In genomic region chr1:4618827-4619226, GRCh38 we compare ENCODE assay signal across 11 cellular contexts. TPM values are rescaled to one million over a fixed set of nuclear protein-coding genes. Genes with fewer than 3 reads are reported as not detected.
DNase-seq lines count a peak whose midpoint lies in the region; ATAC-seq, FAIRE-seq and TF ChIP-seq lines count a peak whose summit lies in the region.
"Not testable (repeated sequence)": the region's sequence is repeated elsewhere in the genome, so short reads cannot be mapped to it uniquely, and the experiment has no call there.
"Had no signal": no experiment of that assay in that cellular context is flagged by ENCODE, and none has a peak within 500 bp of the region (broad histone marks: within the 10 kb centered on the region; RNA-seq: fewer than 3 reads in every experiment).

No MANE protein-coding gene starts in this region.

- POLR2A ChIA-PET in WTC11 (lab: Charles Lee) = not testable (repeated sequence)

- not testable (repeated sequence) for H3K4me1 Mint-ChIP-seq in WTC11

- not testable (repeated sequence) for H3K27me3 ChIP-seq in pancreas

- H3K4me3 ChIP-seq in pancreas = not testable (repeated sequence)

- H3K36me3 Mint-ChIP-seq in WTC11 = peaks cover 63% of the 10 kb centered on the region

- H3K36me3 ChIP-seq in pancreas = not testable (repeated sequence)

- 77 to 99% methylated on average over 3 of the region's 3 CpGs for WGBS in pancreas, 2 donors

- not testable (repeated sequence) for H3K27ac ChIP-seq in pancreas

- peak; percentile 89 for FAIRE-seq in A204.1 (lab: Jason Lieb, UNC)
- peak; percentile 61 for FAIRE-seq in RCC 7860 (lab: Jason Lieb, UNC)
- FAIRE-seq in frontal cortex (lab: Jason Lieb, UNC) = peak; percentile 34
- peak; percentile 75 for FAIRE-seq in pancreas (lab: Jason Lieb, UNC)

- DNase-seq in RCC 7860 (ENCODE audit: low spot score); WTC11 (ENCODE audit: low spot score); frontal cortex (ENCODE audit: low spot score in 2 of 2); pancreas: not testable (repeated sequence)

- CTCF ChIA-PET in WTC11 (lab: Charles Lee) = not testable (repeated sequence)

- not testable (repeated sequence) for H3K4me1 ChIP-seq in pancreas

- intact Hi-C loops in pancreas (cut with DNase I) = not testable (repeated sequence)

- H3K9me3 Mint-ChIP-seq in WTC11 = peaks cover 56% of the 10 kb centered on the region

- TF ChIP-seq CTCF in WTC11 (IDR thresholded peaks at IDR 0.05); pancreas (IDR thresholded peaks at IDR 0.05): not testable (repeated sequence)

- H3K27ac Mint-ChIP-seq in WTC11 = not testable (repeated sequence)

- H3K27me3 Mint-ChIP-seq in WTC11 (ENCODE audit: low read depth) = peaks cover 10% of the 10 kb centered on the region

- ATAC-seq in WTC11, pancreas: not testable (repeated sequence)

- H3K4me3 Mint-ChIP-seq in WTC11 = not testable (repeated sequence)

- H3K9me3 ChIP-seq in pancreas = not testable (repeated sequence)

TF ChIP-seq in WTC11, 78 proteins besides CTCF, POLR2A, EP300 and RAD21:
- peak; percentile 96; the same call in 1 of the 2 replicates for TF ChIP-seq HMGA2 (CRISPR knock-in tag; IDR thresholded peaks at IDR 0.05)
TF ChIP-seq in WTC11: peak in this region for 1; not testable (repeated sequence) for 77.

RNA-seq across cellular contexts. Expression of gene AJAP1, which starts 35.6 kb away (rescaled TPM):
- total RNA-seq in WTC11 (2021) (1.5 to 2.1 TPM (median 1.6 TPM) in 3 replicates), frontal cortex (16.7 TPM), pancreas (1 to 10 TPM in 4 of 6 donors, under 1 TPM in 2; 0.40 to 4.3 (median 2.2) TPM)
- 1 to 10 TPM in 1 of 2 donors, under 1 TPM in 1; 0.38 to 3.1 TPM for polyA plus RNA-seq in pancreas
- total RNA-seq: A172; A673; CD8-positive, alpha-beta memory T cell had no signal
- polyA plus RNA-seq: AG04450; CD14-positive monocyte; CD4-positive, alpha-beta memory T cell; CD8-positive, alpha-beta memory T cell had no signal
